In the genomic region with DNA sequence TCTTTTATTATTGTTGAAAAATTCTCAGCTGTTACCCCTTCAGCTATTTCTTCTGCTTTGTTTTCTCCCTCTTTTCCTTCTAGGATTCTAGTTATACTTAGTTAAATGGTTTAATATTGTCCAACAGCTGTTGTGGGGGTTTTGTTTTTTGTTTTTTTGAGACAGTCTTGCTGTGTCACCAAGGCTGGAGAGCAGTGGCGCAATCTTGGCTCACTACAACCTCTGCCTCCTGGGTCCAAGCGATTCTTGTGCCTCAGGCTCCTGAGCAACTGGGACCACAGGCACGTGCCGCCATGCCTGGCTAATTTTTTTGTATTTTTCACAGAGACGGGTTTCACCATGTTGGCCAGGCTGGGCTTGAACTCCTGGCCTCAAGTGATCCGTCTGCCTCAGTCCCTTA, we compare ENCODE assay signal across 15 cellular contexts.
"Had no signal": no experiment of that assay in that cellular context is flagged by ENCODE, and none has a peak within 500 bp of the region (broad histone marks: within the 10 kb centered on the region; RNA-seq: fewer than 3 reads in every experiment).

No MANE protein-coding gene starts in this region.

- DNase-seq: activated CD8-positive, alpha-beta memory T cell treated with anti-CD3 and anti-CD28 coated beads for 24 hours; activated gamma-delta T cell; amniotic stem cell; body of pancreas; dermis blood vessel endothelial cell; endodermal cell; foreskin fibroblast; immature natural killer cell; left cardiac atrium; stimulated activated CD4-positive, alpha-beta T cell treated with anti-CD3 and anti-CD28 coated beads, Interleukin-15, amount 100 ng/mL, for 24 hours; stimulated activated CD4-positive, alpha-beta T cell treated with anti-CD3 and anti-CD28 coated beads, Interleukin-4, amount 100 ng/mL, for 4 hours; T1000 had no signal

- H3K27ac Mint-ChIP-seq: endodermal cell had no signal

- H3K27ac ChIP-seq: body of pancreas, tibial nerve, VCaP had no signal

- H3K9me3 ChIP-seq: body of pancreas, tibial nerve had no signal

- ATAC-seq: body of pancreas, left cardiac atrium had no signal

- H3K27me3 ChIP-seq: body of pancreas, tibial nerve had no signal

- H3K4me3 ChIP-seq: body of pancreas, lung, tibial nerve had no signal

- H3K9me3 Mint-ChIP-seq: endodermal cell, immature natural killer cell had no signal

- H3K4me3 Mint-ChIP-seq: endodermal cell, immature natural killer cell had no signal
